16 cellular contexts compared by ENCODE assay signal in the genomic region with DNA sequence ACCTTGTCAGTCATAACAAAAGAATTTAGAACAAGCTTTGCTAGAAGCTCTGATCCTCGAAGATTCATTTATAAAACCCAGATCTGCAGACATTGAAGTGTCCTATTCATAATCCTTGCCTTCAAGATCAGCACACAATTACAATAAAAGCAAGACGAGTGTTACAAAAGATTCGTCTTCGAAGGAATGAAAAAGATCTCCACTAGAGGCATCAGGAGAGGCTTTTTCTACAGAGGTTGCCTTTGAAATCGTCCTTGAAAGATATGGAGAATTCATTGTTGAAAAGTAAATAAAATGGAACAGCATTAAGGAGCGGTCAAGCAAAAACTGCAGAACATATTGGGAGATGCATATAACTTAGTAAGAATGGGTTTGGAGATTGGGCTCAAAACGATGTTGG.
DNase-seq lines count a peak whose midpoint lies in the region; ATAC-seq and TF ChIP-seq lines count a peak whose summit lies in the region.
"Had no signal": no experiment of that assay in that cellular context is flagged by ENCODE, and none has a peak within 500 bp of the region (broad histone marks: within the 10 kb centered on the region; RNA-seq: fewer than 3 reads in every experiment).

No MANE protein-coding gene starts in this region.

- H2AFZ ChIP-seq in GM23338 (no peak overlapping the region), neural progenitor cell (replicated peaks) (peak overlapping the region; percentile 14)
- H2AFZ ChIP-seq: GM23248 had no signal

- no peaks in the 10 kb centered on the region for H3K9me3 ChIP-seq in neural progenitor cell (ENCODE audit: low read depth)
- H3K9me3 ChIP-seq: HAP-1 had no signal

- no peak overlapping the region for H3K4me2 ChIP-seq in GM23338
- H3K4me2 ChIP-seq in neural progenitor cell = no peak overlapping the region

- H3K4me1 Mint-ChIP-seq in GM23338 (no peaks in the 10 kb centered on the region; the same call in 2 of the 3 replicates), neural progenitor cell (peaks cover 8% of the 10 kb centered on the region)
- H3K4me1 Mint-ChIP-seq: CD4-positive, CD25-positive, alpha-beta regulatory T cell had no signal

- TF ChIP-seq CTCF in GM23338 (conservative IDR thresholded peaks at IDR 0.05; ENCODE audit: low read depth in 2 of 2) (no peak; a peak in 1 of 4 replicates), VCaP (conservative IDR thresholded peaks at IDR 0.05) (peak; percentile 52), neural progenitor cell (IDR thresholded peaks at IDR 0.05) (peak; percentile 14)

- H3K27me3 Mint-ChIP-seq in GM23338 (ENCODE audit: insufficient read depth, low read depth, poor library complexity) (peaks cover 1% of the 10 kb centered on the region), neural progenitor cell (ENCODE audit: insufficient read depth, low read depth) (no peaks in the 10 kb centered on the region)
- H3K27me3 Mint-ChIP-seq: CD4-positive, CD25-positive, alpha-beta regulatory T cell had no signal

- H3K27ac Mint-ChIP-seq in GM23338 (no peak overlapping the region), neural progenitor cell (no peak overlapping the region)
- H3K27ac Mint-ChIP-seq: CD4-positive, CD25-positive, alpha-beta regulatory T cell; CD8-positive, alpha-beta T cell had no signal

- H4K20me1 ChIP-seq in GM23338 (replicated peaks; ENCODE audit: insufficient read depth) = no peaks in the 10 kb centered on the region
- H4K20me1 ChIP-seq in neural progenitor cell (ENCODE audit: low read depth) = no peaks in the 10 kb centered on the region

- H3K36me3 ChIP-seq in GM23338 (ENCODE audit: insufficient read depth) (no peaks in the 10 kb centered on the region), neural progenitor cell (no peaks in the 10 kb centered on the region)
- H3K36me3 ChIP-seq: HAP-1 had no signal

- no peak overlapping the region for H3K9ac ChIP-seq in neural progenitor cell
- H3K9ac ChIP-seq: GM23248 had no signal

- H3F3A ChIP-seq in GM23338 (replicated peaks; ENCODE audit: low read depth) (no peaks in the 10 kb centered on the region), neural progenitor cell (ENCODE audit: low read depth) (no peaks in the 10 kb centered on the region)

- DNase-seq in GM23338 (ENCODE audit: low spot score) (peak; percentile 8), neural progenitor cell (ENCODE audit: low spot score) (no peak), NCI-H345 (lab: John Stamatoyannopoulos, UW) (no peak), amygdala (lab: John Stamatoyannopoulos, UW) (no peak)
- DNase-seq: C1 segment of cervical spinal cord; CD4-positive, CD25-positive, alpha-beta regulatory T cell; CD8-positive, alpha-beta T cell; DMS 273 treated with DMSO at 0.1 percent for 48 hours; DMS79; EL; GDM1; GM23248 had no signal

- H3K4me3 ChIP-seq in GM23338 = no peak overlapping the region
- no peak overlapping the region for H3K4me3 ChIP-seq in neural progenitor cell
- H3K4me3 ChIP-seq: GM12878, GM23248, HAP-1 had no signal

- no peak overlapping the region for H3K27ac ChIP-seq in GM23338 (ENCODE audit: low read depth)
- H3K27ac ChIP-seq in VCaP = no peak overlapping the region
- H3K27ac ChIP-seq in neural progenitor cell = no peak overlapping the region
- H3K27ac ChIP-seq: GM23248 had no signal

- H3K36me3 Mint-ChIP-seq in GM23338 (ENCODE audit: low read depth) (no peaks in the 10 kb centered on the region), neural progenitor cell (no peaks in the 10 kb centered on the region)
- H3K36me3 Mint-ChIP-seq: CD4-positive, CD25-positive, alpha-beta regulatory T cell; CD8-positive, alpha-beta T cell had no signal

- no peak overlapping the region for H3K4me3 Mint-ChIP-seq in GM23338
- H3K4me3 Mint-ChIP-seq in neural progenitor cell = no peak overlapping the region
- H3K4me3 Mint-ChIP-seq: CD4-positive, CD25-positive, alpha-beta regulatory T cell; CD8-positive, alpha-beta T cell had no signal

- H3K4me1 ChIP-seq in GM23338 (ENCODE audit: insufficient read depth) = no peaks in the 10 kb centered on the region
- peaks cover 6% of the 10 kb centered on the region for H3K4me1 ChIP-seq in neural progenitor cell
- H3K4me1 ChIP-seq: HAP-1 had no signal

- no peaks in the 10 kb centered on the region; the same call in 1 of the 2 replicates for H3K9me2 ChIP-seq in GM23338 (ENCODE audit: insufficient read depth)

- no peaks in the 10 kb centered on the region for H3K9me3 Mint-ChIP-seq in GM23338
- H3K9me3 Mint-ChIP-seq in neural progenitor cell = no peaks in the 10 kb centered on the region
- H3K9me3 Mint-ChIP-seq: CD8-positive, alpha-beta T cell had no signal

- H3K27me3 ChIP-seq in GM23338 (ENCODE audit: insufficient read depth) (no peaks in the 10 kb centered on the region), neural progenitor cell (no peaks in the 10 kb centered on the region)

- ATAC-seq in GM23338 (no peak), HG03354 (IDR thresholded peaks at IDR 0.05; ENCODE audit: poor library complexity, severe bottlenecking, unreplicated experiment) (no peak)
- ATAC-seq: CD8-positive, alpha-beta T cell; GM12878 had no signal

- H3K79me2 ChIP-seq in GM23338 (replicated peaks; ENCODE audit: insufficient read depth) = no peaks in the 10 kb centered on the region
- H3K79me2 ChIP-seq in neural progenitor cell (ENCODE audit: low read depth) = no peaks in the 10 kb centered on the region

TF ChIP-seq in GM23338, 12 proteins besides CTCF, POLR2A, EP300 and RAD21 (continues in another document):
- TF ChIP-seq, protein P1, sequence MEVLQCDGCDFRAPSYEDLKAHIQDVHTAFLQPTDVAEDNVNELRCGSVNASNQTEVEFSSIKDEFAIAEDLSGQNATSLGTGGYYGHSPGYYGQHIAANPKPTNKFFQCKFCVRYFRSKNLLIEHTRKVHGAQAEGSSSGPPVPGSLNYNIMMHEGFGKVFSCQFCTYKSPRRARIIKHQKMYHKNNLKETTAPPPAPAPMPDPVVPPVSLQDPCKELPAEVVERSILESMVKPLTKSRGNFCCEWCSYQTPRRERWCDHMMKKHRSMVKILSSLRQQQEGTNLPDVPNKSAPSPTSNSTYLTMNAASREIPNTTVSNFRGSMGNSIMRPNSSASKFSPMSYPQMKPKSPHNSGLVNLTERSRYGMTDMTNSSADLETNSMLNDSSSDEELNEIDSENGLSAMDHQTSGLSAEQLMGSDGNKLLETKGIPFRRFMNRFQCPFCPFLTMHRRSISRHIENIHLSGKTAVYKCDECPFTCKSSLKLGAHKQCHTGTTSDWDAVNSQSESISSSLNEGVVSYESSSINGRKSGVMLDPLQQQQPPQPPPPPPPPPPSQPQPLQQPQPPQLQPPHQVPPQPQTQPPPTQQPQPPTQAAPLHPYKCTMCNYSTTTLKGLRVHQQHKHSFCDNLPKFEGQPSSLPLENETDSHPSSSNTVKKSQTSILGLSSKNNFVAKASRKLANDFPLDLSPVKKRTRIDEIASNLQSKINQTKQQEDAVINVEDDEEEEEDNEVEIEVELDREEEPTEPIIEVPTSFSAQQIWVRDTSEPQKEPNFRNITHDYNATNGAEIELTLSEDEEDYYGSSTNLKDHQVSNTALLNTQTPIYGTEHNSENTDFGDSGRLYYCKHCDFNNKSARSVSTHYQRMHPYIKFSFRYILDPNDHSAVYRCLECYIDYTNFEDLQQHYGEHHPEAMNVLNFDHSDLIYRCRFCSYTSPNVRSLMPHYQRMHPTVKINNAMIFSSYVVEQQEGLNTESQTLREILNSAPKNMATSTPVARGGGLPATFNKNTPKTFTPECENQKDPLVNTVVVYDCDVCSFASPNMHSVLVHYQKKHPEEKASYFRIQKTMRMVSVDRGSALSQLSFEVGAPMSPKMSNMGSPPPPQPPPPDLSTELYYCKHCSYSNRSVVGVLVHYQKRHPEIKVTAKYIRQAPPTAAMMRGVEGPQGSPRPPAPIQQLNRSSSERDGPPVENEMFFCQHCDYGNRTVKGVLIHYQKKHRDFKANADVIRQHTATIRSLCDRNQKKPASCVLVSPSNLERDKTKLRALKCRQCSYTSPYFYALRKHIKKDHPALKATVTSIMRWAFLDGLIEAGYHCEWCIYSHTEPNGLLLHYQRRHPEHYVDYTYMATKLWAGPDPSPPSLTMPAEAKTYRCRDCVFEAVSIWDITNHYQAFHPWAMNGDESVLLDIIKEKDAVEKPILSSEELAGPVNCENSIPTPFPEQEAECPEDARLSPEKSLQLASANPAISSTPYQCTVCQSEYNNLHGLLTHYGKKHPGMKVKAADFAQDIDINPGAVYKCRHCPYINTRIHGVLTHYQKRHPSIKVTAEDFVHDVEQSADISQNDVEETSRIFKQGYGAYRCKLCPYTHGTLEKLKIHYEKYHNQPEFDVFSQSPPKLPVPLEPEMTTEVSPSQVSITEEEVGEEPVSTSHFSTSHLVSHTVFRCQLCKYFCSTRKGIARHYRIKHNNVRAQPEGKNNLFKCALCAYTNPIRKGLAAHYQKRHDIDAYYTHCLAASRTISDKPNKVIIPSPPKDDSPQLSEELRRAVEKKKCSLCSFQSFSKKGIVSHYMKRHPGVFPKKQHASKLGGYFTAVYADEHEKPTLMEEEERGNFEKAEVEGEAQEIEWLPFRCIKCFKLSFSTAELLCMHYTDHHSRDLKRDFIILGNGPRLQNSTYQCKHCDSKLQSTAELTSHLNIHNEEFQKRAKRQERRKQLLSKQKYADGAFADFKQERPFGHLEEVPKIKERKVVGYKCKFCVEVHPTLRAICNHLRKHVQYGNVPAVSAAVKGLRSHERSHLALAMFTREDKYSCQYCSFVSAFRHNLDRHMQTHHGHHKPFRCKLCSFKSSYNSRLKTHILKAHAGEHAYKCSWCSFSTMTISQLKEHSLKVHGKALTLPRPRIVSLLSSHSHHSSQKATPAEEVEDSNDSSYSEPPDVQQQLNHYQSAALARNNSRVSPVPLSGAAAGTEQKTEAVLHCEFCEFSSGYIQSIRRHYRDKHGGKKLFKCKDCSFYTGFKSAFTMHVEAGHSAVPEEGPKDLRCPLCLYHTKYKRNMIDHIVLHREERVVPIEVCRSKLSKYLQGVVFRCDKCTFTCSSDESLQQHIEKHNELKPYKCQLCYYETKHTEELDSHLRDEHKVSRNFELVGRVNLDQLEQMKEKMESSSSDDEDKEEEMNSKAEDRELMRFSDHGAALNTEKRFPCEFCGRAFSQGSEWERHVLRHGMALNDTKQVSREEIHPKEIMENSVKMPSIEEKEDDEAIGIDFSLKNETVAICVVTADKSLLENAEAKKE (CRISPR knock-in tag; IDR thresholded peaks at IDR 0.05) = no peak
- TF ChIP-seq STAT1 (IDR thresholded peaks at IDR 0.05; ENCODE audit: unreplicated experiment) (no peak), CREB1 (CRISPR knock-in tag; IDR thresholded peaks at IDR 0.05; ENCODE audit: low read depth) (no peak), EZH2 (IDR thresholded peaks at IDR 0.05; ENCODE audit: low read depth, unreplicated experiment) (no peak)
- TF ChIP-seq, protein P2, sequence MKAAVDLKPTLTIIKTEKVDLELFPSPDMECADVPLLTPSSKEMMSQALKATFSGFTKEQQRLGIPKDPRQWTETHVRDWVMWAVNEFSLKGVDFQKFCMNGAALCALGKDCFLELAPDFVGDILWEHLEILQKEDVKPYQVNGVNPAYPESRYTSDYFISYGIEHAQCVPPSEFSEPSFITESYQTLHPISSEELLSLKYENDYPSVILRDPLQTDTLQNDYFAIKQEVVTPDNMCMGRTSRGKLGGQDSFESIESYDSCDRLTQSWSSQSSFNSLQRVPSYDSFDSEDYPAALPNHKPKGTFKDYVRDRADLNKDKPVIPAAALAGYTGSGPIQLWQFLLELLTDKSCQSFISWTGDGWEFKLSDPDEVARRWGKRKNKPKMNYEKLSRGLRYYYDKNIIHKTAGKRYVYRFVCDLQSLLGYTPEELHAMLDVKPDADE (IDR thresholded peaks at IDR 0.05) = no peak

Comparison
In these comparisons a context has a peak if more than half of its experiments do, and no peak if none do; other contexts are left out.
1. CTCF ChIP-seq: peak in VCaP (single experiment) and neural progenitor cell (single experiment); none in GM23338 (0 of 2).